ENCODE assay signal across 14 cellular contexts in genomic region chr2:105748564-105748963, GRCh38. TPM values are rescaled to one million over a fixed set of nuclear protein-coding genes. Genes with fewer than 3 reads are reported as not detected.
A peak's percentile ranks its signal among the peaks of the same experiment; 100 is the strongest.
DNase-seq lines count a peak whose midpoint lies in the region; ATAC-seq and TF ChIP-seq lines count a peak whose summit lies in the region.
"Had no signal": no experiment of that assay in that cellular context is flagged by ENCODE, and none has a peak within 500 bp of the region (broad histone marks: within the 10 kb centered on the region; RNA-seq: fewer than 3 reads in every experiment).

No MANE protein-coding gene starts in this region.

- no peaks in the 10 kb centered on the region; the same call in 1 of the 2 replicates for H3K36me3 ChIP-seq in GM06990 (ENCODE audit: control insufficient read depth, insufficient read depth, low read length)
- H3K36me3 ChIP-seq in RWPE2 (ENCODE audit: low read depth), result peaks cover 27% of the 10 kb centered on the region
- H3K36me3 ChIP-seq in gastrocnemius medialis, result no peaks in the 10 kb centered on the region
- no peaks in the 10 kb centered on the region; the same call in 1 of the 2 replicates for H3K36me3 ChIP-seq in H7 (replicated peaks; ENCODE audit: control insufficient read depth, insufficient read depth, low read length)
- H3K36me3 ChIP-seq: breast epithelium, right lobe of liver had no signal

- intact Hi-C loops in gastrocnemius medialis (cut with DNase I; ENCODE audit: low total_unique reads), result loop anchor here (5.0 to 10.0 kb wide), 4 partner anchors 44 to 364 kb away; no protein-coding TSS in a partner anchor

- peaks cover 18% of the 10 kb centered on the region for H3K4me1 ChIP-seq in RWPE2 (ENCODE audit: insufficient read depth, poor library complexity, severe bottlenecking)
- H3K4me1 ChIP-seq in gastrocnemius medialis, result peaks cover 49 to 67% of the 10 kb centered on the region in 2 donors

- in situ Hi-C loops in gastrocnemius medialis (cut with MboI; ENCODE audit: low sequenced_read_pairs in 4 of 4), result loop anchor here in 1 of 4 donors (25.0 kb wide), 1 partner anchor 289 kb away; no protein-coding TSS in a partner anchor

- H3K27ac ChIP-seq in RWPE2 (ENCODE audit: poor library complexity, severe bottlenecking), result no peak overlapping the region
- peak overlapping the region in 3 of 4 donors; percentile 44 to 91 (median 81) for H3K27ac ChIP-seq in gastrocnemius medialis
- H3K27ac ChIP-seq: right lobe of liver had no signal

- ATAC-seq in RWPE2 (ENCODE audit: low read depth) (no peak), gastrocnemius medialis (no peak), HG03520 (IDR thresholded peaks at IDR 0.05; ENCODE audit: unreplicated experiment) (no peak)
- ATAC-seq: right lobe of liver had no signal

- H3K27me3 ChIP-seq in GM06990 (replicated peaks; ENCODE audit: control insufficient read depth, insufficient read depth, low read length), result no peaks in the 10 kb centered on the region
- no peaks in the 10 kb centered on the region for H3K27me3 ChIP-seq in RWPE2 (ENCODE audit: insufficient read depth, poor library complexity, severe bottlenecking)
- H3K27me3 ChIP-seq in gastrocnemius medialis, result no peaks in the 10 kb centered on the region
- H3K27me3 ChIP-seq in H7 (ENCODE audit: control insufficient read depth, insufficient read depth, low read length), result no peaks in the 10 kb centered on the region
- H3K27me3 ChIP-seq: breast epithelium, right lobe of liver had no signal

- no peaks in the 10 kb centered on the region for H3K9me3 ChIP-seq in RWPE2 (ENCODE audit: severe bottlenecking)
- H3K9me3 ChIP-seq in gastrocnemius medialis, result no peaks in the 10 kb centered on the region
- H3K9me3 ChIP-seq: breast epithelium, right lobe of liver had no signal

- no peak for DNase-seq in GM06990 (ENCODE audit: extremely low read depth, insufficient read length)
- no peak for DNase-seq in RWPE2 (ENCODE audit: low spot score)
- no peak for DNase-seq in choroid plexus epithelial cell (ENCODE audit: low read depth)
- no peak for DNase-seq in gastrocnemius medialis
- no peak for DNase-seq in H7
- no peak for DNase-seq in NCI-H1105 (lab: John Stamatoyannopoulos, UW)
- DNase-seq: activated CD4-positive, CD25-positive, alpha-beta regulatory T cell treated with anti-CD3 and anti-CD28 coated beads, Interleukin-2, amount 50 U/mL, for 72 hours; DMS153; glutamatergic neuron; midbrain; NCI-H2081; right lobe of liver had no signal

- no peak overlapping the region for H3K4me3 ChIP-seq in GM06990 (replicated peaks; ENCODE audit: low read depth, low read length)
- H3K4me3 ChIP-seq in RWPE2 (ENCODE audit: severe bottlenecking), result no peak overlapping the region
- H3K4me3 ChIP-seq in choroid plexus epithelial cell (ENCODE audit: low read depth, low read length), result no peak overlapping the region
- H3K4me3 ChIP-seq in gastrocnemius medialis, result no peak overlapping the region
- no peak overlapping the region for H3K4me3 ChIP-seq in H7 (ENCODE audit: insufficient read depth, low read depth, low read length)
- H3K4me3 ChIP-seq: breast epithelium, right lobe of liver had no signal

- no peak for TF ChIP-seq POLR2A in gastrocnemius medialis (IDR thresholded peaks at IDR 0.05)

- TF ChIP-seq CTCF in GM06990 (IDR thresholded peaks at IDR 0.05; ENCODE audit: insufficient read depth, low read length, poor library complexity, severe bottlenecking) (peak; percentile 40), RWPE2 (IDR thresholded peaks at IDR 0.05; ENCODE audit: poor library complexity, severe bottlenecking) (peak; percentile 12), choroid plexus epithelial cell (conservative IDR thresholded peaks at IDR 0.05; ENCODE audit: low read depth, low read length) (peak; percentile 21), gastrocnemius medialis (IDR thresholded peaks at IDR 0.05 in 4 of 5, conservative IDR thresholded peaks at IDR 0.05 in 1 of 5) (no peak)

RNA-seq across cellular contexts. Expression of gene NCK2, which starts 3.9 kb away (rescaled TPM):
- 10 to 100 TPM; 46.7 to 86.1 (median 57.9) TPM for total RNA-seq in gastrocnemius medialis
- 69.8 and 80.3 TPM in 2 replicates for total RNA-seq in H7 (2014; rRNA removed; shearing (Covaris generic))

Comparison
In these comparisons a context has a peak if more than half of its experiments do, and no peak if none do; other contexts are left out.
1. CTCF ChIP-seq: peak in GM06990 (single experiment), RWPE2 (single experiment) and choroid plexus epithelial cell (single experiment); none in gastrocnemius medialis (0 of 5).